Comparison of ENCODE assay signal across 12 cellular contexts in genomic region chr10:128530301-128530700, GRCh38.
DNase-seq lines count a peak whose midpoint lies in the region; ATAC-seq and TF ChIP-seq lines count a peak whose summit lies in the region.
"Had no signal": no experiment of that assay in that cellular context is flagged by ENCODE, and none has a peak within 500 bp of the region (broad histone marks: within the 10 kb centered on the region; RNA-seq: fewer than 3 reads in every experiment).

No MANE protein-coding gene starts in this region.

- H3K79me2 ChIP-seq in OCI-LY1 (ENCODE audit: insufficient read depth, low read length) = no peaks in the 10 kb centered on the region

- no peak for TF ChIP-seq POLR2A in thyroid gland (IDR thresholded peaks at IDR 0.05)

- no peaks in the 10 kb centered on the region for H3K36me3 Mint-ChIP-seq in activated T-helper 2 cell treated with anti-CD3 and anti-CD28 coated beads, Interferon-gamma antibody, Interleukin-2, Interleukin-4, amounts not matched to agents 10 μg/mL and 5 μg/mL and 100 μg/mL, durations not matched to agents 14 hours and 24 hours and 36 hours (ENCODE audit: low read depth)
- H3K36me3 Mint-ChIP-seq in naive thymus-derived CD4-positive, alpha-beta T cell = no peaks in the 10 kb centered on the region

- H4K20me1 ChIP-seq in OCI-LY1 (ENCODE audit: insufficient read depth, low read length) = no peaks in the 10 kb centered on the region
- H4K20me1 ChIP-seq: BLaER1 treated with 17β-estradiol and CSF1 and Interleukin-3, amounts not matched to agents 10 nM and 100 nM had no signal

- H3K4me3 ChIP-seq in OCI-LY1 (ENCODE audit: low read depth, low read length, poor library complexity, severe bottlenecking) (no peak overlapping the region), thyroid gland (replicated peaks in 1 of 3) (no peak overlapping the region)
- no peak overlapping the region for H3K4me3 ChIP-seq in naive thymus-derived CD4-positive, alpha-beta T cell (ENCODE audit: low read length)
- H3K4me3 ChIP-seq: BLaER1 treated with 17β-estradiol and CSF1 and Interleukin-3, amounts not matched to agents 10 nM and 100 nM; breast epithelium; left lung had no signal

- H3K27me3 Mint-ChIP-seq in activated T-helper 2 cell treated with anti-CD3 and anti-CD28 coated beads, Interferon-gamma antibody, Interleukin-2, Interleukin-4, amounts not matched to agents 10 μg/mL and 5 μg/mL and 100 μg/mL, durations not matched to agents 14 hours and 24 hours and 36 hours (ENCODE audit: low read depth) = peaks cover 3% of the 10 kb centered on the region
- H3K27me3 Mint-ChIP-seq in naive thymus-derived CD4-positive, alpha-beta T cell = peaks cover 2 to 31% (median 19%) of the 10 kb centered on the region in 5 donors

- H3K4me3 Mint-ChIP-seq in activated T-helper 2 cell treated with anti-CD3 and anti-CD28 coated beads, Interferon-gamma antibody, Interleukin-2, Interleukin-4, amounts not matched to agents 10 μg/mL and 5 μg/mL and 100 μg/mL, durations not matched to agents 14 hours and 24 hours and 36 hours (ENCODE audit: low read depth) = no peak overlapping the region
- H3K4me3 Mint-ChIP-seq in naive thymus-derived CD4-positive, alpha-beta T cell = no peak overlapping the region

- peak; percentile 1 for DNase-seq in SIG-M5 treated with dmso at 0.1 percent for 504 hours (lab: John Stamatoyannopoulos, UW; ENCODE audit: unreplicated experiment)
- DNase-seq in SIG-M5 (lab: John Stamatoyannopoulos, UW) = no peak
- DNase-seq in foreskin keratinocyte = no peak
- DNase-seq in thyroid gland = no peak
- no peak for DNase-seq in activated T-helper 2 cell treated with anti-CD3 and anti-CD28 coated beads, Interferon-gamma antibody, Interleukin-2, Interleukin-4, amounts not matched to agents 10 μg/mL and 5 μg/mL and 100 μg/mL, durations not matched to agents 14 hours and 24 hours and 36 hours (ENCODE audit: low spot score)
- no peak for DNase-seq in naive thymus-derived CD4-positive, alpha-beta T cell
- DNase-seq: GOT3, left lung had no signal

- H3K9me3 ChIP-seq in OCI-LY1 (ENCODE audit: low read length) = no peaks in the 10 kb centered on the region
- no peaks in the 10 kb centered on the region for H3K9me3 ChIP-seq in thyroid gland
- H3K9me3 ChIP-seq in naive thymus-derived CD4-positive, alpha-beta T cell (ENCODE audit: control insufficient read depth in 2 of 3, low read length in 3 of 3) = no peaks in the 10 kb centered on the region
- H3K9me3 ChIP-seq: BLaER1 treated with 17β-estradiol and CSF1 and Interleukin-3, amounts not matched to agents 10 nM and 100 nM; breast epithelium; left lung had no signal

- no peaks in the 10 kb centered on the region for H3K9me3 Mint-ChIP-seq in activated T-helper 2 cell treated with anti-CD3 and anti-CD28 coated beads, Interferon-gamma antibody, Interleukin-2, Interleukin-4, amounts not matched to agents 10 μg/mL and 5 μg/mL and 100 μg/mL, durations not matched to agents 14 hours and 24 hours and 36 hours
- H3K9me3 Mint-ChIP-seq in naive thymus-derived CD4-positive, alpha-beta T cell = peaks cover 0 to 2% (median 0%) of the 10 kb centered on the region in 11 donors

- no peak overlapping the region for H3K27ac Mint-ChIP-seq in activated T-helper 2 cell treated with anti-CD3 and anti-CD28 coated beads, Interferon-gamma antibody, Interleukin-2, Interleukin-4, amounts not matched to agents 10 μg/mL and 5 μg/mL and 100 μg/mL, durations not matched to agents 14 hours and 24 hours and 36 hours
- H3K27ac Mint-ChIP-seq in naive thymus-derived CD4-positive, alpha-beta T cell = no peak overlapping the region

- TF ChIP-seq CTCF in OCI-LY1 (IDR thresholded peaks at IDR 0.05; ENCODE audit: low read length) = peak; percentile 50
- peak; percentile 56 for TF ChIP-seq CTCF in foreskin keratinocyte (conservative IDR thresholded peaks at IDR 0.05)
- TF ChIP-seq CTCF in thyroid gland (IDR thresholded peaks at IDR 0.05) = peak in 4 of 6 experiments; percentile 26 to 59 (median 41)

- ATAC-seq in foreskin keratinocyte (peak; percentile 20), GM21360 (IDR thresholded peaks at IDR 0.05; ENCODE audit: unreplicated experiment) (no peak)
- no peak for ATAC-seq in naive thymus-derived CD4-positive, alpha-beta T cell
- ATAC-seq: left lung had no signal

- no peak overlapping the region for H3K4me2 ChIP-seq in OCI-LY1 (ENCODE audit: low read length)
- H3K4me2 ChIP-seq: BLaER1 treated with 17β-estradiol and CSF1 and Interleukin-3, amounts not matched to agents 10 nM and 100 nM had no signal

- H3K4me1 ChIP-seq in OCI-LY1 (ENCODE audit: insufficient read depth, low read length, severe bottlenecking) (no peaks in the 10 kb centered on the region), foreskin keratinocyte (no peaks in the 10 kb centered on the region), thyroid gland (peaks cover 3 to 11% of the 10 kb centered on the region in 2 donors)
- no peaks in the 10 kb centered on the region for H3K4me1 ChIP-seq in naive thymus-derived CD4-positive, alpha-beta T cell (ENCODE audit: control insufficient read depth in 2 of 2, insufficient read depth in 2 of 2, low read length in 2 of 2)
- H3K4me1 ChIP-seq: BLaER1 treated with 17β-estradiol and CSF1 and Interleukin-3, amounts not matched to agents 10 nM and 100 nM; breast epithelium; left lung had no signal

- no peak overlapping the region for H2AFZ ChIP-seq in OCI-LY1 (ENCODE audit: low read length)

- POLR2A ChIA-PET in naive thymus-derived CD4-positive, alpha-beta T cell (lab: Charles Lee) = no interaction called here

- no peak overlapping the region for H3K9ac ChIP-seq in OCI-LY1 (ENCODE audit: low read length)
- H3K9ac ChIP-seq: BLaER1 treated with 17β-estradiol and CSF1 and Interleukin-3, amounts not matched to agents 10 nM and 100 nM had no signal

- H3F3A ChIP-seq in OCI-LY1 (ENCODE audit: insufficient read depth, low read length) = no peaks in the 10 kb centered on the region

- CTCF ChIA-PET in naive thymus-derived CD4-positive, alpha-beta T cell (lab: Charles Lee) = no interaction called here

- no peak overlapping the region for H3K27ac ChIP-seq in OCI-LY1 (ENCODE audit: low read depth, low read length, poor library complexity, severe bottlenecking)
- no peak overlapping the region for H3K27ac ChIP-seq in foreskin keratinocyte
- H3K27ac ChIP-seq in thyroid gland = no peak overlapping the region
- no peak overlapping the region for H3K27ac ChIP-seq in naive thymus-derived CD4-positive, alpha-beta T cell (ENCODE audit: low read depth, low read length)
- H3K27ac ChIP-seq: BLaER1 treated with 17β-estradiol and CSF1 and Interleukin-3, amounts not matched to agents 10 nM and 100 nM; breast epithelium; left lung had no signal

- 47 to 49% methylated on average over 5 of the region's 5 CpGs for WGBS in thyroid gland, 2 donors

- H3K4me1 Mint-ChIP-seq in activated T-helper 2 cell treated with anti-CD3 and anti-CD28 coated beads, Interferon-gamma antibody, Interleukin-2, Interleukin-4, amounts not matched to agents 10 μg/mL and 5 μg/mL and 100 μg/mL, durations not matched to agents 14 hours and 24 hours and 36 hours (ENCODE audit: low read depth) = no peaks in the 10 kb centered on the region
- no peaks in the 10 kb centered on the region for H3K4me1 Mint-ChIP-seq in naive thymus-derived CD4-positive, alpha-beta T cell

- H3K27me3 ChIP-seq in OCI-LY1 (ENCODE audit: insufficient read depth, low read length) (peaks cover 6% of the 10 kb centered on the region; the same call in 1 of the 2 replicates), foreskin keratinocyte (no peaks in the 10 kb centered on the region), thyroid gland (no peaks in the 10 kb centered on the region)
- peaks cover 0 to 2% of the 10 kb centered on the region in 2 donors for H3K27me3 ChIP-seq in naive thymus-derived CD4-positive, alpha-beta T cell (ENCODE audit: control insufficient read depth in 2 of 2, insufficient read depth in 2 of 2, low read length in 2 of 2)
- H3K27me3 ChIP-seq: BLaER1 treated with 17β-estradiol and CSF1 and Interleukin-3, amounts not matched to agents 10 nM and 100 nM had no signal

- no peaks in the 10 kb centered on the region for H3K9me2 ChIP-seq in OCI-LY1 (ENCODE audit: low read depth, low read length)

- intact Hi-C loops in thyroid gland (cut with DNase I) = no loop called here
- intact Hi-C loops in activated T-helper 2 cell treated with anti-CD3 and anti-CD28 coated beads, Interferon-gamma antibody, Interleukin-2, Interleukin-4, amounts not matched to agents 10 μg/mL and 5 μg/mL and 100 μg/mL, durations not matched to agents 14 hours and 24 hours and 36 hours (cut with micrococcal nuclease) = loop anchor here (5.0 kb wide), 1 partner anchor 263 kb away; no protein-coding TSS in a partner anchor
- intact Hi-C loops in naive thymus-derived CD4-positive, alpha-beta T cell (cut with micrococcal nuclease) = loop anchor here in 1 of 2 donors (10.0 kb wide), 1 partner anchor 256 kb away; no protein-coding TSS in a partner anchor

- H3K36me3 ChIP-seq in OCI-LY1 (ENCODE audit: insufficient read depth, low read length) (no peaks in the 10 kb centered on the region), thyroid gland (no peaks in the 10 kb centered on the region)
- no peaks in the 10 kb centered on the region for H3K36me3 ChIP-seq in naive thymus-derived CD4-positive, alpha-beta T cell (ENCODE audit: control insufficient read depth in 2 of 3, insufficient read depth in 3 of 3, low read length in 3 of 3)
- H3K36me3 ChIP-seq: BLaER1 treated with 17β-estradiol and CSF1 and Interleukin-3, amounts not matched to agents 10 nM and 100 nM; breast epithelium; left lung had no signal
